Comparison of ENCODE assay signal across 8 cellular contexts in genomic region chr4:54322817-54323417, GRCh38.
DNase-seq lines count a peak whose midpoint lies in the region; ATAC-seq, FAIRE-seq and TF ChIP-seq lines count a peak whose summit lies in the region.

No MANE protein-coding gene starts in this region.

- intact Hi-C loops in CD4-positive, alpha-beta memory T cell (cut with micrococcal nuclease) = loop anchor here (2.0 to 10.0 kb wide), 2 partner anchors 518 to 1002 kb away; no protein-coding TSS in a partner anchor
- intact Hi-C loops in lower lobe of right lung (cut with DNase I) = loop anchor here (5.0 kb wide), 1 partner anchor 119 kb away; no protein-coding TSS in a partner anchor

- peak overlapping the region in 1 of 7 donors; percentile 53 for H3K27ac Mint-ChIP-seq in CD4-positive, alpha-beta memory T cell
- no peak overlapping the region for H3K27ac Mint-ChIP-seq in WTC11

- H3K9me3 ChIP-seq in CD4-positive, alpha-beta memory T cell (ENCODE audit: control insufficient read depth in 1 of 2, low read length in 2 of 2) = no peaks in the 10 kb centered on the region
- H3K9me3 ChIP-seq in lower lobe of right lung = no peaks in the 10 kb centered on the region

- no peak overlapping the region for H3K4me3 Mint-ChIP-seq in CD4-positive, alpha-beta memory T cell
- no peak overlapping the region for H3K4me3 Mint-ChIP-seq in WTC11

- no peaks in the 10 kb centered on the region for H3K36me3 ChIP-seq in CD4-positive, alpha-beta memory T cell (ENCODE audit: insufficient read depth, low read length)
- H3K36me3 ChIP-seq in lower lobe of right lung = no peaks in the 10 kb centered on the region

- no peak overlapping the region for H3K4me3 ChIP-seq in CD4-positive, alpha-beta memory T cell (ENCODE audit: low read length in 2 of 2)
- no peak overlapping the region for H3K4me3 ChIP-seq in lower lobe of right lung

- H3K27me3 ChIP-seq in CD4-positive, alpha-beta memory T cell (ENCODE audit: insufficient read depth, low read length) = no peaks in the 10 kb centered on the region
- no peaks in the 10 kb centered on the region for H3K27me3 ChIP-seq in lower lobe of right lung (ENCODE audit: low read depth)

- H3K27me3 Mint-ChIP-seq in CD4-positive, alpha-beta memory T cell = peaks cover 0 to 3% of the 10 kb centered on the region in 2 donors
- peaks cover 3% of the 10 kb centered on the region; the same call in 1 of the 2 replicates for H3K27me3 Mint-ChIP-seq in WTC11 (ENCODE audit: low read depth)

- peak; percentile 88 for FAIRE-seq in GM19239 (lab: Jason Lieb, UNC)

- ATAC-seq in HG03196 (IDR thresholded peaks at IDR 0.05; ENCODE audit: unreplicated experiment) (peak; percentile 63), WTC11 (peak; percentile 90), lower lobe of right lung (peak; percentile 80 to 81)

- no peak overlapping the region for H3K27ac ChIP-seq in CD4-positive, alpha-beta memory T cell (ENCODE audit: low read depth, low read length)
- H3K27ac ChIP-seq in lower lobe of right lung = no peak overlapping the region

- TF ChIP-seq CTCF in WTC11 (IDR thresholded peaks at IDR 0.05) (peak; percentile 40), lower lobe of right lung (IDR thresholded peaks at IDR 0.05) (peak; percentile 81)

- CTCF ChIA-PET in CD4-positive, alpha-beta memory T cell (lab: Charles Lee; ENCODE audit: partially characterized antibody) = no interaction called here
- CTCF ChIA-PET in WTC11 (lab: Charles Lee) = interaction anchor here (0.6 to 2.0 kb wide), 6 partner anchors 105 to 117 kb away, joined by 3 to 18 read pairs (median 3); no protein-coding TSS in a partner anchor

- peaks cover 0 to 7% (median 0%) of the 10 kb centered on the region in 8 donors for H3K9me3 Mint-ChIP-seq in CD4-positive, alpha-beta memory T cell
- H3K9me3 Mint-ChIP-seq in WTC11 = peaks cover 14% of the 10 kb centered on the region

- DNase-seq in CD4-positive, alpha-beta memory T cell = peak in 4 of 5 donors; percentile 26 to 40 (median 36)
- DNase-seq in GM19239 (ENCODE audit: insufficient read length, low spot score) (peak; percentile 71), NCI-H2171 (lab: John Stamatoyannopoulos, UW) (peak; percentile 35), WTC11 (ENCODE audit: low spot score) (peak; percentile 86), ecto neural progenitor cell (ENCODE audit: low spot score) (peak; percentile 74), lower lobe of right lung (peak; percentile 64)
- peak; percentile 1 to 2 for DNase-seq in stimulated activated CD8-positive, alpha-beta memory T cell treated with anti-CD3 and anti-CD28 coated beads, Interleukin-4, amount 100 ng/mL, for 1 hour (ENCODE audit: low read depth in 2 of 2, low spot score in 1 of 2)

- H3K4me1 ChIP-seq in CD4-positive, alpha-beta memory T cell (ENCODE audit: insufficient read depth, low read length) = no peaks in the 10 kb centered on the region
- H3K4me1 ChIP-seq in lower lobe of right lung = no peaks in the 10 kb centered on the region

- no peaks in the 10 kb centered on the region for H3K4me1 Mint-ChIP-seq in CD4-positive, alpha-beta memory T cell
- peaks cover 4% of the 10 kb centered on the region; the same call in 1 of the 2 replicates for H3K4me1 Mint-ChIP-seq in WTC11

- POLR2A ChIA-PET in CD4-positive, alpha-beta memory T cell (lab: Charles Lee; ENCODE audit: partially characterized antibody) = no interaction called here
- POLR2A ChIA-PET in WTC11 (lab: Charles Lee) = no interaction called here

- H3K36me3 Mint-ChIP-seq in CD4-positive, alpha-beta memory T cell = no peaks in the 10 kb centered on the region
- H3K36me3 Mint-ChIP-seq in WTC11 = peaks cover 18% of the 10 kb centered on the region

TF ChIP-seq in WTC11, 78 proteins besides CTCF, POLR2A, EP300 and RAD21 (continues in another document):
- TF ChIP-seq, protein P1, sequence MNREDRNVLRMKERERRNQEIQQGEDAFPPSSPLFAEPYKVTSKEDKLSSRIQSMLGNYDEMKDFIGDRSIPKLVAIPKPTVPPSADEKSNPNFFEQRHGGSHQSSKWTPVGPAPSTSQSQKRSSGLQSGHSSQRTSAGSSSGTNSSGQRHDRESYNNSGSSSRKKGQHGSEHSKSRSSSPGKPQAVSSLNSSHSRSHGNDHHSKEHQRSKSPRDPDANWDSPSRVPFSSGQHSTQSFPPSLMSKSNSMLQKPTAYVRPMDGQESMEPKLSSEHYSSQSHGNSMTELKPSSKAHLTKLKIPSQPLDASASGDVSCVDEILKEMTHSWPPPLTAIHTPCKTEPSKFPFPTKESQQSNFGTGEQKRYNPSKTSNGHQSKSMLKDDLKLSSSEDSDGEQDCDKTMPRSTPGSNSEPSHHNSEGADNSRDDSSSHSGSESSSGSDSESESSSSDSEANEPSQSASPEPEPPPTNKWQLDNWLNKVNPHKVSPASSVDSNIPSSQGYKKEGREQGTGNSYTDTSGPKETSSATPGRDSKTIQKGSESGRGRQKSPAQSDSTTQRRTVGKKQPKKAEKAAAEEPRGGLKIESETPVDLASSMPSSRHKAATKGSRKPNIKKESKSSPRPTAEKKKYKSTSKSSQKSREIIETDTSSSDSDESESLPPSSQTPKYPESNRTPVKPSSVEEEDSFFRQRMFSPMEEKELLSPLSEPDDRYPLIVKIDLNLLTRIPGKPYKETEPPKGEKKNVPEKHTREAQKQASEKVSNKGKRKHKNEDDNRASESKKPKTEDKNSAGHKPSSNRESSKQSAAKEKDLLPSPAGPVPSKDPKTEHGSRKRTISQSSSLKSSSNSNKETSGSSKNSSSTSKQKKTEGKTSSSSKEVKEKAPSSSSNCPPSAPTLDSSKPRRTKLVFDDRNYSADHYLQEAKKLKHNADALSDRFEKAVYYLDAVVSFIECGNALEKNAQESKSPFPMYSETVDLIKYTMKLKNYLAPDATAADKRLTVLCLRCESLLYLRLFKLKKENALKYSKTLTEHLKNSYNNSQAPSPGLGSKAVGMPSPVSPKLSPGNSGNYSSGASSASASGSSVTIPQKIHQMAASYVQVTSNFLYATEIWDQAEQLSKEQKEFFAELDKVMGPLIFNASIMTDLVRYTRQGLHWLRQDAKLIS (CRISPR knock-in tag; IDR thresholded peaks at IDR 0.05; ENCODE audit: borderline replicate concordance) = no peak
- TF ChIP-seq ZNF219 (CRISPR knock-in tag; IDR thresholded peaks at IDR 0.05; ENCODE audit: borderline replicate concordance) (no peak), SMAD4 (CRISPR knock-in tag; IDR thresholded peaks at IDR 0.05) (no peak), ZNF317 (CRISPR knock-in tag; IDR thresholded peaks at IDR 0.05; ENCODE audit: borderline replicate concordance, low read depth) (no peak), PRRX2 (CRISPR knock-in tag; IDR thresholded peaks at IDR 0.05) (no peak), ESRRA (CRISPR knock-in tag; IDR thresholded peaks at IDR 0.05; ENCODE audit: borderline replicate concordance) (no peak), STAT6 (CRISPR knock-in tag; conservative IDR thresholded peaks at IDR 0.05; ENCODE audit: low read depth) (no peak), NFE2L1 (CRISPR knock-in tag; IDR thresholded peaks at IDR 0.05) (no peak)
- TF ChIP-seq, protein P2, sequence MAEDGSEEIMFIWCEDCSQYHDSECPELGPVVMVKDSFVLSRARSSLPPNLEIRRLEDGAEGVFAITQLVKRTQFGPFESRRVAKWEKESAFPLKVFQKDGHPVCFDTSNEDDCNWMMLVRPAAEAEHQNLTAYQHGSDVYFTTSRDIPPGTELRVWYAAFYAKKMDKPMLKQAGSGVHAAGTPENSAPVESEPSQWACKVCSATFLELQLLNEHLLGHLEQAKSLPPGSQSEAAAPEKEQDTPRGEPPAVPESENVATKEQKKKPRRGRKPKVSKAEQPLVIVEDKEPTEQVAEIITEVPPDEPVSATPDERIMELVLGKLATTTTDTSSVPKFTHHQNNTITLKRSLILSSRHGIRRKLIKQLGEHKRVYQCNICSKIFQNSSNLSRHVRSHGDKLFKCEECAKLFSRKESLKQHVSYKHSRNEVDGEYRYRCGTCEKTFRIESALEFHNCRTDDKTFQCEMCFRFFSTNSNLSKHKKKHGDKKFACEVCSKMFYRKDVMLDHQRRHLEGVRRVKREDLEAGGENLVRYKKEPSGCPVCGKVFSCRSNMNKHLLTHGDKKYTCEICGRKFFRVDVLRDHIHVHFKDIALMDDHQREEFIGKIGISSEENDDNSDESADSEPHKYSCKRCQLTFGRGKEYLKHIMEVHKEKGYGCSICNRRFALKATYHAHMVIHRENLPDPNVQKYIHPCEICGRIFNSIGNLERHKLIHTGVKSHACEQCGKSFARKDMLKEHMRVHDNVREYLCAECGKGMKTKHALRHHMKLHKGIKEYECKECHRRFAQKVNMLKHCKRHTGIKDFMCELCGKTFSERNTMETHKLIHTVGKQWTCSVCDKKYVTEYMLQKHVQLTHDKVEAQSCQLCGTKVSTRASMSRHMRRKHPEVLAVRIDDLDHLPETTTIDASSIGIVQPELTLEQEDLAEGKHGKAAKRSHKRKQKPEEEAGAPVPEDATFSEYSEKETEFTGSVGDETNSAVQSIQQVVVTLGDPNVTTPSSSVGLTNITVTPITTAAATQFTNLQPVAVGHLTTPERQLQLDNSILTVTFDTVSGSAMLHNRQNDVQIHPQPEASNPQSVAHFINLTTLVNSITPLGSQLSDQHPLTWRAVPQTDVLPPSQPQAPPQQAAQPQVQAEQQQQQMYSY (CRISPR knock-in tag; IDR thresholded peaks at IDR 0.05) = no peak
- TF ChIP-seq, protein P3, sequence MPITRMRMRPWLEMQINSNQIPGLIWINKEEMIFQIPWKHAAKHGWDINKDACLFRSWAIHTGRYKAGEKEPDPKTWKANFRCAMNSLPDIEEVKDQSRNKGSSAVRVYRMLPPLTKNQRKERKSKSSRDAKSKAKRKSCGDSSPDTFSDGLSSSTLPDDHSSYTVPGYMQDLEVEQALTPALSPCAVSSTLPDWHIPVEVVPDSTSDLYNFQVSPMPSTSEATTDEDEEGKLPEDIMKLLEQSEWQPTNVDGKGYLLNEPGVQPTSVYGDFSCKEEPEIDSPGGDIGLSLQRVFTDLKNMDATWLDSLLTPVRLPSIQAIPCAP (CRISPR knock-in tag; IDR thresholded peaks at IDR 0.05) = no peak

Comparison
In these comparisons a context has a peak if more than half of its experiments do, and no peak if none do; other contexts are left out.
1. DNase-seq: peak in every context shown above with its lines; median percentile 86 in WTC11; 74 in ecto neural progenitor cell; 71 in GM19239; 64 in lower lobe of right lung; 36 in CD4-positive, alpha-beta memory T cell; 35 in NCI-H2171; 2 in stimulated activated CD8-positive, alpha-beta memory T cell treated with anti-CD3 and anti-CD28 coated beads, Interleukin-4, amount 100 ng/mL, for 1 hour.